In genomic region chr5:57764479-57765089, GRCh38 we compare ENCODE assay signal across 1 cellular context.
A peak's percentile ranks its signal among the peaks of the same experiment; 100 is the strongest.
TF ChIP-seq lines count a peak whose summit lies in the region.

No MANE protein-coding gene starts in this region.

TF ChIP-seq in K562, 482 proteins besides CTCF, POLR2A, EP300 and RAD21 (continued from another document and continues in another):
- no peak for TF ChIP-seq AFF1 (IDR thresholded peaks at IDR 0.05; ENCODE audit: low read depth in 1 of 2, partially characterized antibody in 2 of 2)
- TF ChIP-seq NCOR1 (IDR thresholded peaks at IDR 0.05) = peak; percentile 32; the same call in 1 of the 2 replicates
- TF ChIP-seq VEZF1 (CRISPR knock-in tag; IDR thresholded peaks at IDR 0.05) = no peak
- no peak for TF ChIP-seq TCFL5 (CRISPR knock-in tag; conservative IDR thresholded peaks at IDR 0.05)
- TF ChIP-seq ZBTB2 (IDR thresholded peaks at IDR 0.05) = no peak
- TF ChIP-seq CEBPB (tag; IDR thresholded peaks at IDR 0.05) = no peak
- TF ChIP-seq E2F3 (CRISPR knock-in tag; IDR thresholded peaks at IDR 0.05) = no peak
- no peak for TF ChIP-seq CXXC5 (CRISPR knock-in tag; IDR thresholded peaks at IDR 0.05)
- TF ChIP-seq GABPA (tag; conservative IDR thresholded peaks at IDR 0.05; ENCODE audit: low read depth) = no peak
- TF ChIP-seq FOSL1 (tag; conservative IDR thresholded peaks at IDR 0.05) = peak; percentile 25; the same call in 1 of the 2 replicates
- TF ChIP-seq RBBP5 (IDR thresholded peaks at IDR 0.05; ENCODE audit: borderline replicate concordance, insufficient read depth, low read length, poor library complexity, severe bottlenecking) = no peak
- TF ChIP-seq ELF2 (CRISPR knock-in tag; IDR thresholded peaks at IDR 0.05) = no peak
- no peak for TF ChIP-seq SMC3 (conservative IDR thresholded peaks at IDR 0.05; ENCODE audit: insufficient read depth, low read depth, low read length)
- no peak for TF ChIP-seq CC2D1A (IDR thresholded peaks at IDR 0.05)
- no peak for TF ChIP-seq ZFP1 (CRISPR knock-in tag; IDR thresholded peaks at IDR 0.05)
- TF ChIP-seq RBM14 (IDR thresholded peaks at IDR 0.05; ENCODE audit: borderline replicate concordance, insufficient read depth, low read depth, low read length) = no peak
- TF ChIP-seq TAF15 (IDR thresholded peaks at IDR 0.05; ENCODE audit: low read depth, low read length) = no peak
- TF ChIP-seq MYC (IDR thresholded peaks at IDR 0.05; ENCODE audit: low read depth, low read length) = no peak
- no peak for TF ChIP-seq MYC (CRISPR knock-in tag; IDR thresholded peaks at IDR 0.05; ENCODE audit: borderline replicate concordance, low read depth)
- TF ChIP-seq ZFX (CRISPR knock-in tag; IDR thresholded peaks at IDR 0.05) = no peak
- TF ChIP-seq HIVEP1 (CRISPR knock-in tag; IDR thresholded peaks at IDR 0.05) = no peak
- TF ChIP-seq TFAM (CRISPR knock-in tag; conservative IDR thresholded peaks at IDR 0.05) = no peak
- no peak for TF ChIP-seq SMAD3 (CRISPR knock-in tag; conservative IDR thresholded peaks at IDR 0.05)
- TF ChIP-seq CBFA2T3 (IDR thresholded peaks at IDR 0.05) = peak; percentile 68
- TF ChIP-seq NUFIP1 (IDR thresholded peaks at IDR 0.05; ENCODE audit: partially characterized antibody) = no peak
- TF ChIP-seq HEY1 (CRISPR knock-in tag; IDR thresholded peaks at IDR 0.05; ENCODE audit: borderline replicate concordance) = no peak
- TF ChIP-seq HBP1 (CRISPR knock-in tag; IDR thresholded peaks at IDR 0.05) = no peak
- 0 out of 2 replicates have a peak, but pooled peaks have one; percentile 15 for TF ChIP-seq JUND (IDR thresholded peaks at IDR 0.05; ENCODE audit: borderline replicate concordance, low read depth, low read length)
- TF ChIP-seq JUND (tag; IDR thresholded peaks at IDR 0.05; ENCODE audit: borderline replicate concordance, low read depth, low read length) = no peak
- TF ChIP-seq NFE2 (IDR thresholded peaks at IDR 0.05; ENCODE audit: low read depth) = peak; percentile 38; the same call in 1 of the 2 replicates
- no peak for TF ChIP-seq REST (CRISPR knock-in tag; IDR thresholded peaks at IDR 0.05; ENCODE audit: low read depth)
- no peak for TF ChIP-seq ZNF511 (CRISPR knock-in tag; IDR thresholded peaks at IDR 0.05)
- no peak for TF ChIP-seq THRAP3 (IDR thresholded peaks at IDR 0.05; ENCODE audit: borderline replicate concordance)
- no peak for TF ChIP-seq ARHGAP35 (IDR thresholded peaks at IDR 0.05; ENCODE audit: partially characterized antibody)
- TF ChIP-seq TAF1 (IDR thresholded peaks at IDR 0.05; ENCODE audit: control insufficient read depth, extremely low read depth, insufficient read depth, low read length, severe bottlenecking) = no peak
- TF ChIP-seq ZNF639 (CRISPR knock-in tag; conservative IDR thresholded peaks at IDR 0.05 in 1 of 2, IDR thresholded peaks at IDR 0.05 in 1 of 2) = no peak
- no peak for TF ChIP-seq ZBTB26 (CRISPR knock-in tag; IDR thresholded peaks at IDR 0.05)
- no peak for TF ChIP-seq USF2 (CRISPR knock-in tag; IDR thresholded peaks at IDR 0.05)
- no peak for TF ChIP-seq CLOCK (CRISPR knock-in tag; IDR thresholded peaks at IDR 0.05; ENCODE audit: borderline replicate concordance)
- TF ChIP-seq BRF1 (IDR thresholded peaks at IDR 0.05; ENCODE audit: borderline replicate concordance, extremely low read depth, insufficient read length) = no peak
- peak; percentile 27; the same call in 1 of the 2 replicates for TF ChIP-seq EGR1 (conservative IDR thresholded peaks at IDR 0.05)
- no peak for TF ChIP-seq ZNF3 (CRISPR knock-in tag; IDR thresholded peaks at IDR 0.05)
- TF ChIP-seq ZNF707 (CRISPR knock-in tag; conservative IDR thresholded peaks at IDR 0.05) = no peak
- no peak for TF ChIP-seq IRF2 (CRISPR knock-in tag; IDR thresholded peaks at IDR 0.05)
- no peak for TF ChIP-seq RHOXF2B (CRISPR knock-in tag; conservative IDR thresholded peaks at IDR 0.05)
- TF ChIP-seq ZNF644 (tag; IDR thresholded peaks at IDR 0.05; ENCODE audit: low read depth) = no peak
- TF ChIP-seq MAFG (tag; conservative IDR thresholded peaks at IDR 0.05) = peak; percentile 43; the same call in 1 of the 2 replicates
- no peak for TF ChIP-seq ZNF224 (CRISPR knock-in tag; IDR thresholded peaks at IDR 0.05)
- TF ChIP-seq RUNX1 (IDR thresholded peaks at IDR 0.05; ENCODE audit: low read depth) = no peak
